Comparison of ENCODE assay signal across 8 cellular contexts in the genomic region with DNA sequence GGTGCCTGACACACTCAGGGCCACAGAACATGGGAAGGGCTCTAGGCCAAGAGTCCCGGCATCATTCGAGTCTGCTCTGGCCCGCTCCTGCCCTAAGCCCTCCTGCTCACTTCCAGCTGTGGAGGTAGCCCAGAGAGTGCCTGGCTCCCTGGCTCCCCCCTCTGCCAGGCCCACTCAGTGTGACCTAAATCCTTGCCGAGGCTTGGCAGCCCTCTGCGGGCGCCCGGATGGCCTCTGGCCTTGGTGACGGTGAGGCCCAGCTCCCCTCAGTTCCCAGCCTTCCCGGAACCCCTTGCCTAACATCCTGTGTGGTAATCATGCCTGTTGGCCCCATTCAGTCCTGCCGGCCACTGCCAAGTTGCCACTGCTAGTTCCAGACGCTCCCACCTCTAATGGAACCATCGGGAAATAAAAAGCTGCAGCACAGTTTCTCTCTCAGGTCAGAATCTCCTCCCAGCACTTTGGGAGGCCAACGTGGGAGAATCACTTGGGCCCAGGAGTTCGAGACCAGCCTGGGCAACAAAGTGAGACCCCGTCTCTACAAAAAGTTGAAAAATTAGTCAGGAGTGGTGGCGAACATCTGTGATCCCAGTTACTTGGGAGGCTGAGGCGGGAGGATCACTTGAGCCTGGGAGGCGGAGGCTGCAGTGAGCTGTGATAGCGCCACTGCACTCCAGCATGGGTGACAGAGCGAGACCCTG. TPM values are rescaled to one million over a fixed set of nuclear protein-coding genes. Genes with fewer than 3 reads are reported as not detected.
A peak's percentile ranks its signal among the peaks of the same experiment; 100 is the strongest.
DNase-seq lines count a peak whose midpoint lies in the region; ATAC-seq and TF ChIP-seq lines count a peak whose summit lies in the region.

No MANE protein-coding gene starts in this region.

- H2BK120ac ChIP-seq in neuronal stem cell (ENCODE audit: low read depth, low read length) = no peak overlapping the region

- H3K36me3 ChIP-seq in fibroblast of lung (ENCODE audit: control insufficient read depth, insufficient read depth, low read length) = no peaks in the 10 kb centered on the region
- H3K36me3 ChIP-seq in neuronal stem cell (replicated peaks in 1 of 2; ENCODE audit: control insufficient read depth in 2 of 2, insufficient read depth in 2 of 2, low read length in 2 of 2) = peaks cover 0 to 5% of the 10 kb centered on the region in 2 donors

- H3K14ac ChIP-seq in neuronal stem cell (ENCODE audit: low read length) = no peak overlapping the region

- peak overlapping the region; percentile 59 for H3K18ac ChIP-seq in neuronal stem cell (ENCODE audit: low read length)

- H2AFZ ChIP-seq in fibroblast of lung (ENCODE audit: low read length) = no peak overlapping the region
- H2AFZ ChIP-seq in neuronal stem cell (ENCODE audit: low read length) = peak overlapping the region; percentile 37

- H4K8ac ChIP-seq in neuronal stem cell (ENCODE audit: low read depth, low read length) = no peak overlapping the region

- H3K27me3 ChIP-seq in fibroblast of lung (ENCODE audit: control insufficient read depth, insufficient read depth, low read length) (no peaks in the 10 kb centered on the region), neuronal stem cell (ENCODE audit: control insufficient read depth in 3 of 3, insufficient read depth in 3 of 3, low read depth in 1 of 3, low read length in 3 of 3) (peaks cover 0 to 21% (median 2%) of the 10 kb centered on the region in 3 experiments)

- H3K4me3 ChIP-seq in AG10803 (ENCODE audit: low read length) = no peak overlapping the region
- no peak overlapping the region for H3K4me3 ChIP-seq in fibroblast of lung (replicated peaks in 1 of 4; ENCODE audit: control extremely low read depth in 1 of 4, insufficient read depth in 1 of 4, low read depth in 3 of 4, low read length in 4 of 4)
- no peak overlapping the region for H3K4me3 ChIP-seq in neuronal stem cell (ENCODE audit: low read length in 2 of 2)

- DNase-seq in AG10803 (ENCODE audit: low read depth) (peak; percentile 96), NOMO-1 treated with DMSO at 0.1 percent for 48 hours (lab: John Stamatoyannopoulos, UW; ENCODE audit: unreplicated experiment) (peak; percentile 43), fibroblast of lung (ENCODE audit: low read depth in 2 of 2) (peak; percentile 54 to 95), neuronal stem cell (ENCODE audit: low spot score) (no peak)
- DNase-seq in stimulated activated CD4-positive, alpha-beta T cell treated with anti-CD3 and anti-CD28 coated beads, Interleukin-4, amount 100 ng/mL, for 1 hour = no peak
- no peak for DNase-seq in activated effector memory CD4-positive, alpha-beta T cell treated with Interleukin-2 at 50 U/mL for 16 hours

- H3K9me3 ChIP-seq in fibroblast of lung (ENCODE audit: control insufficient read depth, insufficient read depth, low read depth, low read length) (no peaks in the 10 kb centered on the region), neuronal stem cell (replicated peaks in 1 of 2; ENCODE audit: control insufficient read depth in 2 of 2, insufficient read depth in 1 of 2, low read depth in 1 of 2, low read length in 2 of 2) (peaks cover 0 to 2% of the 10 kb centered on the region in 2 donors)

- H2AK5ac ChIP-seq in neuronal stem cell (ENCODE audit: low read depth, low read length) = peak overlapping the region; percentile 79

- H3K79me2 ChIP-seq in fibroblast of lung (ENCODE audit: control insufficient read depth, insufficient read depth, low read length) = peaks cover 2% of the 10 kb centered on the region

- no peak overlapping the region for H3K23ac ChIP-seq in neuronal stem cell (ENCODE audit: low read depth, low read length, poor library complexity)

- no peak overlapping the region for H4K91ac ChIP-seq in neuronal stem cell (ENCODE audit: low read depth, low read length, poor library complexity)

- no peak overlapping the region for H3K4ac ChIP-seq in neuronal stem cell (ENCODE audit: low read length)

- H3K27ac ChIP-seq in fibroblast of lung (ENCODE audit: insufficient read depth, low read length) = peak overlapping the region; percentile 47
- no peak overlapping the region for H3K27ac ChIP-seq in neuronal stem cell (replicated peaks; ENCODE audit: low read length)

- H3K4me2 ChIP-seq in fibroblast of lung (ENCODE audit: extremely low read depth, insufficient read depth, low read length) (peak overlapping the region; percentile 44), neuronal stem cell (ENCODE audit: insufficient read depth, low read length, poor library complexity, severe bottlenecking) (no peak overlapping the region)

- no peaks in the 10 kb centered on the region for H4K20me1 ChIP-seq in fibroblast of lung (ENCODE audit: control insufficient read depth, extremely low read depth, insufficient read depth, low read length)

- ATAC-seq in HG03442 (IDR thresholded peaks at IDR 0.05; ENCODE audit: unreplicated experiment) = no peak
- ATAC-seq in HG03460 (IDR thresholded peaks at IDR 0.05; ENCODE audit: unreplicated experiment) = no peak

- TF ChIP-seq CTCF in AG10803 (conservative IDR thresholded peaks at IDR 0.05; ENCODE audit: low read length) (no peak; the same call in 1 of the 2 replicates), fibroblast of lung (conservative IDR thresholded peaks at IDR 0.05 in 1 of 2, IDR thresholded peaks at IDR 0.05 in 1 of 2; ENCODE audit: low read depth in 1 of 2, low read length in 2 of 2) (no peak)

- H3K9ac ChIP-seq in fibroblast of lung (ENCODE audit: insufficient read depth, low read length) (no peak overlapping the region), neuronal stem cell (ENCODE audit: low read depth, low read length, poor library complexity) (no peak overlapping the region)

- no peak overlapping the region for H2BK5ac ChIP-seq in neuronal stem cell (ENCODE audit: low read length)

- WGBS in neuronal stem cell (ENCODE audit: extremely low coverage in 2 of 2, insufficient read length in 2 of 2, insufficient replicate concordance in 1 of 2), 2 donors = no CpG with 5 or more reads among the region's 20 CpGs

- H2BK12ac ChIP-seq in neuronal stem cell (ENCODE audit: low read length) = no peak overlapping the region

- H3K79me1 ChIP-seq in neuronal stem cell (ENCODE audit: low read depth, low read length) = no peaks in the 10 kb centered on the region

- H2BK15ac ChIP-seq in neuronal stem cell (ENCODE audit: low read length) = no peak overlapping the region

- H3K4me1 ChIP-seq in fibroblast of lung (ENCODE audit: control insufficient read depth, extremely low read depth, insufficient read depth, low read length) (peaks cover 3% of the 10 kb centered on the region), neuronal stem cell (ENCODE audit: control insufficient read depth in 2 of 2, insufficient read depth in 1 of 2, low read depth in 1 of 2, low read length in 2 of 2) (peaks cover 0 to 7% of the 10 kb centered on the region in 2 donors)

RNA-seq across cellular contexts. Expression of gene H6PD, which starts 1.2 kb away (rescaled TPM):
- 23.5 and 24.4 TPM in 2 replicates for total RNA-seq in fibroblast of lung
- 15.2 and 17.7 TPM in 2 replicates for polyA plus RNA-seq in fibroblast of lung
- 20.1 and 22.4 TPM in 2 replicates for polyA plus RNA-seq in fibroblast of lung (2012)
- polyA minus RNA-seq in fibroblast of lung (ENCODE audit: low replicate concordance) = 48.0 and 51.9 TPM in 2 replicates
- polyA plus RNA-seq in neuronal stem cell (2013, experiment 1 of 2) = 14.1 TPM
- 15.0 TPM for polyA plus RNA-seq in neuronal stem cell (2013, experiment 2 of 2)

RNA-seq across cellular contexts. Expression of gene SPSB1, which starts 59.3 kb away (rescaled TPM):
- total RNA-seq in fibroblast of lung = 20.0 and 20.6 TPM in 2 replicates
- polyA plus RNA-seq in fibroblast of lung = 14.3 and 22.1 TPM in 2 replicates
- polyA plus RNA-seq in fibroblast of lung (2012) = 16.8 and 23.7 TPM in 2 replicates
- polyA minus RNA-seq in fibroblast of lung (ENCODE audit: low replicate concordance) = 22.8 and 24.7 TPM in 2 replicates
- 5.2 TPM for polyA plus RNA-seq in neuronal stem cell (2013, experiment 1 of 2)
- 5.1 TPM for polyA plus RNA-seq in neuronal stem cell (2013, experiment 2 of 2)

Comparison
In these comparisons a context has a peak if more than half of its experiments do, and no peak if none do; other contexts are left out.
1. DNase-seq: peak in AG10803 (single experiment), NOMO-1 treated with DMSO at 0.1 percent for 48 hours (single experiment) and fibroblast of lung (2 of 2); none in neuronal stem cell (single experiment), stimulated activated CD4-positive, alpha-beta T cell treated with anti-CD3 and anti-CD28 coated beads, Interleukin-4, amount 100 ng/mL, for 1 hour (single experiment) and activated effector memory CD4-positive, alpha-beta T cell treated with Interleukin-2 at 50 U/mL for 16 hours (single experiment).